ENCODE assay signal across 1 cellular context in the genomic region with DNA sequence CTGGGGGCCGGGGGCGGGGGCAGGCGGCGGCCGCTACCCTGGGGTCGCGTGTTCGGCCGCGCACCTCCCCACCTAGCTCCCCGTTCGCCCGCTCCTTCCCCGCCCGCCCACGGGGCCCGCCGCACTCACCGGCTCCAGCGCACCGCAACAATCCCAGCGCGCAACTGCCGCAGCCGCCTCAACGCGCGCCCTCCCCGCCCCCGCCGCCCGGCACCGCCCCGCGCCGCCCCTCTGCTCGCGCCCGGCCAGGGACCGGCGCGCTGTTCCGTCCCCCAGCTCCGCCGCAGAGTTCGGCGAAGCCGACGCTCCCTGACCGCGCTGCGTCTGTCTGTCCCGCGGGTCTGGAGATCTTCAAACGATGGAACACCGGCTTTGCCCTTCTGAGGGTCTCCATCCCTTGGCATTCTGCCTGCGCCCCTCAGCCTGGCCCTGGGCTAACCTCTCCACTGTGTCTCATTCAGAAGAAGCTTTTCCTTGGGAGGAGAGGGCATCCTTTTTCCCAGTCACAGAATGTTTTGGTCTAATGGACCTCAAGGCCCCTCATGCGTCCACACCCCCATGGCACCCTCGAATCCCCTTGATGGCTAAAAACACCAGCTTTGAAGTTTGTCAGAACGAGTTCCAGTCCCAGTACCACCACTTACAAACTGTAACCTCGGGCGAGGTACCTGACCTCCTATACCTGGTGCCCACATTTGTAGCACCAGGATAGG.
TF ChIP-seq lines count a peak whose summit lies in the region.

TSS of gene NT5C2 (minus strand) at position 166 of the 713 bp plus-strand sequence. CDS start 18,314 bp downstream, outside the sequence.

TF ChIP-seq in SK-N-SH, 30 proteins besides CTCF, POLR2A, EP300 and RAD21 (continued from another document):
- TF ChIP-seq MXI1 (IDR thresholded peaks at IDR 0.05; ENCODE audit: low read depth, low read length) (no peak), CHD2 (IDR thresholded peaks at IDR 0.05; ENCODE audit: low read length, partially characterized antibody) (no peak), RFX5 (IDR thresholded peaks at IDR 0.05; ENCODE audit: low read length) (no peak)
TF ChIP-seq in SK-N-SH: peak in this region for 5.
